ENCODE assay signal across 15 cellular contexts in genomic region chr11:26191193-26191592, GRCh38.
"Had no signal": no experiment of that assay in that cellular context is flagged by ENCODE, and none has a peak within 500 bp of the region (broad histone marks: within the 10 kb centered on the region; RNA-seq: fewer than 3 reads in every experiment).

No MANE protein-coding gene starts in this region.

- H3K4me3 Mint-ChIP-seq: activated T-helper 17 cell treated with anti-CD3 and anti-CD28 coated beads, Interleukin-2, amount 50 U/mL, for 72 hours; dendritic cell treated with granulocyte-macrophage colony-stimulating factor and Interleukin-4, amounts not matched to agents 40 ng/mL and 50 ng/mL, for 4 days; neural crest cell had no signal

- DNase-seq: activated CD4-positive, alpha-beta T cell treated with anti-CD3 and anti-CD28 coated beads, Interleukin-2, amount 50 U/mL, for 48 hours; activated CD4-positive, CD25-positive, alpha-beta regulatory T cell treated with anti-CD3 and anti-CD28 coated beads, Interleukin-2, amount 50 U/mL, for 72 hours; activated naive CD4-positive, alpha-beta T cell treated with Interleukin-2 at 50 U/mL for 16 hours; effector memory CD4-positive, alpha-beta T cell; foreskin keratinocyte; ovary; T1000 had no signal

- ATAC-seq: activated T-helper 17 cell treated with anti-CD3 and anti-CD28 coated beads, Interleukin-2, amount 50 U/mL, for 72 hours; foreskin keratinocyte; sciatic nerve; upper lobe of right lung had no signal

- H3K9me3 ChIP-seq: ascending aorta, breast epithelium, ovary, thoracic aorta, upper lobe of right lung had no signal

- H3K4me3 ChIP-seq: ascending aorta, breast epithelium, ovary, thoracic aorta, upper lobe of right lung had no signal

- H3K27me3 ChIP-seq: ascending aorta, breast epithelium, foreskin keratinocyte, ovary, upper lobe of right lung had no signal

- H3K36me3 ChIP-seq: ascending aorta, breast epithelium, ovary, thoracic aorta, upper lobe of right lung had no signal

- H3K4me1 ChIP-seq: ascending aorta, breast epithelium had no signal

- H3K27me3 Mint-ChIP-seq: activated T-helper 17 cell treated with anti-CD3 and anti-CD28 coated beads, Interleukin-2, amount 50 U/mL, for 72 hours; dendritic cell treated with granulocyte-macrophage colony-stimulating factor and Interleukin-4, amounts not matched to agents 40 ng/mL and 50 ng/mL, for 4 days had no signal

- H3K4me1 Mint-ChIP-seq: activated T-helper 17 cell treated with anti-CD3 and anti-CD28 coated beads, Interleukin-2, amount 50 U/mL, for 72 hours; neural crest cell had no signal

- H3K9me3 Mint-ChIP-seq: activated T-helper 17 cell treated with anti-CD3 and anti-CD28 coated beads, Interleukin-2, amount 50 U/mL, for 72 hours; dendritic cell treated with granulocyte-macrophage colony-stimulating factor and Interleukin-4, amounts not matched to agents 40 ng/mL and 50 ng/mL, for 4 days; neural crest cell had no signal

- H3K27ac Mint-ChIP-seq: activated T-helper 17 cell treated with anti-CD3 and anti-CD28 coated beads, Interleukin-2, amount 50 U/mL, for 72 hours; dendritic cell treated with granulocyte-macrophage colony-stimulating factor and Interleukin-4, amounts not matched to agents 40 ng/mL and 50 ng/mL, for 4 days had no signal
